ENCODE assay signal across 1 cellular context in the genomic region with DNA sequence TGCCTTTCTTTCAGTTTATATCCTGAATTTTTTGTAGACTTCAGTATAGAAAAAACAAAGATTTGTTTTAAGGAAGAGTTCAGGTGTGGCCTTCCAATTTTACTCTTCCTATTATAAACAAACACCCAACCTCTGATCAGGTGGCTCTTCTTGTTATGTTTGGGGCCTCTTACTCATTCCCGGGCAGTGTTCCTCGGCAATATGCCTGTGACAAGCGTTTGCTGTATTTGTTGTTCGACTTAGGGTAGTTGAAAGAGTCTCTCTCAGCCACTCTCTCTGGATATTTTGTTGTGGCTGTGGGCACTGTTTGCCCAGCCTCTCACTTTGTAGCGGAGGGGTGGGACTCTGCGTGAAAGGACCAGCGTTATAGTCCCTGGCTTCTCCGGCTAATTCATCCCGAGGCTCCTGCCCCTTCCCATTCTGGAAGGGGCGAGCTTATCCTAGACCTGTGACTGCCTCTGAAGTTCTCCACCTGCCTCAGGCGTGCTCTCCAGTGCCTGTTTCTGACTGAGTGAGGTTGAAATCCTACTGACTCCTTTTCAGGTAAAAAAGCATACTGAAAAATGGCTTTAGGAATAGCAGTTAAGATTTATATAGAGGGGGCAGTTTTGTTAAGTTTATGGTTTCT.
TF ChIP-seq lines count a peak whose summit lies in the region.

No MANE protein-coding gene starts in this region.

TF ChIP-seq in WTC11, 78 proteins besides CTCF, POLR2A, EP300 and RAD21 (continued from another document):
- TF ChIP-seq, protein P1, sequence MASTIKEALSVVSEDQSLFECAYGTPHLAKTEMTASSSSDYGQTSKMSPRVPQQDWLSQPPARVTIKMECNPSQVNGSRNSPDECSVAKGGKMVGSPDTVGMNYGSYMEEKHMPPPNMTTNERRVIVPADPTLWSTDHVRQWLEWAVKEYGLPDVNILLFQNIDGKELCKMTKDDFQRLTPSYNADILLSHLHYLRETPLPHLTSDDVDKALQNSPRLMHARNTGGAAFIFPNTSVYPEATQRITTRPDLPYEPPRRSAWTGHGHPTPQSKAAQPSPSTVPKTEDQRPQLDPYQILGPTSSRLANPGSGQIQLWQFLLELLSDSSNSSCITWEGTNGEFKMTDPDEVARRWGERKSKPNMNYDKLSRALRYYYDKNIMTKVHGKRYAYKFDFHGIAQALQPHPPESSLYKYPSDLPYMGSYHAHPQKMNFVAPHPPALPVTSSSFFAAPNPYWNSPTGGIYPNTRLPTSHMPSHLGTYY (CRISPR knock-in tag; IDR thresholded peaks at IDR 0.05) = no peak
- TF ChIP-seq ZNF416 (CRISPR knock-in tag; IDR thresholded peaks at IDR 0.05) (no peak), ATF1 (CRISPR knock-in tag; IDR thresholded peaks at IDR 0.05) (no peak), ETV6 (CRISPR knock-in tag; IDR thresholded peaks at IDR 0.05) (no peak), CBFB (CRISPR knock-in tag; IDR thresholded peaks at IDR 0.05; ENCODE audit: low read depth) (no peak)
- TF ChIP-seq, protein P2, sequence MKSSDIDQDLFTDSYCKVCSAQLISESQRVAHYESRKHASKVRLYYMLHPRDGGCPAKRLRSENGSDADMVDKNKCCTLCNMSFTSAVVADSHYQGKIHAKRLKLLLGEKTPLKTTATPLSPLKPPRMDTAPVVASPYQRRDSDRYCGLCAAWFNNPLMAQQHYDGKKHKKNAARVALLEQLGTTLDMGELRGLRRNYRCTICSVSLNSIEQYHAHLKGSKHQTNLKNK (CRISPR knock-in tag; IDR thresholded peaks at IDR 0.05) = no peak
- TF ChIP-seq, protein P3, sequence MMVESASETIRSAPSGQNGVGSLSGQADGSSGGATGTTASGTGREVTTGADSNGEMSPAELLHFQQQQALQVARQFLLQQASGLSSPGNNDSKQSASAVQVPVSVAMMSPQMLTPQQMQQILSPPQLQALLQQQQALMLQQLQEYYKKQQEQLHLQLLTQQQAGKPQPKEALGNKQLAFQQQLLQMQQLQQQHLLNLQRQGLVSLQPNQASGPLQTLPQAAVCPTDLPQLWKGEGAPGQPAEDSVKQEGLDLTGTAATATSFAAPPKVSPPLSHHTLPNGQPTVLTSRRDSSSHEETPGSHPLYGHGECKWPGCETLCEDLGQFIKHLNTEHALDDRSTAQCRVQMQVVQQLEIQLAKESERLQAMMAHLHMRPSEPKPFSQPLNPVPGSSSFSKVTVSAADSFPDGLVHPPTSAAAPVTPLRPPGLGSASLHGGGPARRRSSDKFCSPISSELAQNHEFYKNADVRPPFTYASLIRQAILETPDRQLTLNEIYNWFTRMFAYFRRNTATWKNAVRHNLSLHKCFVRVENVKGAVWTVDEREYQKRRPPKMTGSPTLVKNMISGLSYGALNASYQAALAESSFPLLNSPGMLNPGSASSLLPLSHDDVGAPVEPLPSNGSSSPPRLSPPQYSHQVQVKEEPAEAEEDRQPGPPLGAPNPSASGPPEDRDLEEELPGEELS (CRISPR knock-in tag; IDR thresholded peaks at IDR 0.05) = no peak
- TF ChIP-seq, protein P4, sequence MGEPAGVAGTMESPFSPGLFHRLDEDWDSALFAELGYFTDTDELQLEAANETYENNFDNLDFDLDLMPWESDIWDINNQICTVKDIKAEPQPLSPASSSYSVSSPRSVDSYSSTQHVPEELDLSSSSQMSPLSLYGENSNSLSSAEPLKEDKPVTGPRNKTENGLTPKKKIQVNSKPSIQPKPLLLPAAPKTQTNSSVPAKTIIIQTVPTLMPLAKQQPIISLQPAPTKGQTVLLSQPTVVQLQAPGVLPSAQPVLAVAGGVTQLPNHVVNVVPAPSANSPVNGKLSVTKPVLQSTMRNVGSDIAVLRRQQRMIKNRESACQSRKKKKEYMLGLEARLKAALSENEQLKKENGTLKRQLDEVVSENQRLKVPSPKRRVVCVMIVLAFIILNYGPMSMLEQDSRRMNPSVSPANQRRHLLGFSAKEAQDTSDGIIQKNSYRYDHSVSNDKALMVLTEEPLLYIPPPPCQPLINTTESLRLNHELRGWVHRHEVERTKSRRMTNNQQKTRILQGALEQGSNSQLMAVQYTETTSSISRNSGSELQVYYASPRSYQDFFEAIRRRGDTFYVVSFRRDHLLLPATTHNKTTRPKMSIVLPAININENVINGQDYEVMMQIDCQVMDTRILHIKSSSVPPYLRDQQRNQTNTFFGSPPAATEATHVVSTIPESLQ (CRISPR knock-in tag; IDR thresholded peaks at IDR 0.05) = no peak
TF ChIP-seq in WTC11: peak in this region for 0.
